ENCODE assay signal across 21 cellular contexts in genomic region chr4:150069361-150069760, GRCh38. TPM values are rescaled to one million over a fixed set of nuclear protein-coding genes. Genes with fewer than 3 reads are reported as not detected.
"Had no signal": no experiment of that assay in that cellular context is flagged by ENCODE, and none has a peak within 500 bp of the region (broad histone marks: within the 10 kb centered on the region; RNA-seq: fewer than 3 reads in every experiment).

No MANE protein-coding gene starts in this region.

- H3K27me3 ChIP-seq: MG63, SJSA1 had no signal

- ATAC-seq: HepG2 had no signal

- DNase-seq: Karpas-422, KG1, MG63, NCI-H1092 treated with DMSO at 0.1 percent for 48 hours, NCI-H1436, NCI-H187, NCI-H2029, NCI-H2081 treated with DMSO at 0.1 percent for 48 hours, NCI-H2171, NCI-H226, NCI-H446, NCI-H510A, NCI-H524 treated with DMSO at 0.1 percent for 48 hours, NCI-H69, NCI-H774, Right ventricle myocardium superior, RPMI8226, SIG-M5 had no signal

- H3K36me3 ChIP-seq: MG63, SJSA1 had no signal

- H3K4me3 ChIP-seq: MG63, SJSA1, SK-N-MC had no signal

- H3K9me3 ChIP-seq: MG63, SJSA1 had no signal

- H3K27ac ChIP-seq: SJSA1, SK-N-MC had no signal

RNA-seq across cellular contexts. Expression of gene DCLK2, which starts 8.9 kb away (rescaled TPM):
- total RNA-seq: HepG2 had no signal
- polyA plus RNA-seq: HepG2 had no signal
